9 cellular contexts compared by ENCODE assay signal in the genomic region with DNA sequence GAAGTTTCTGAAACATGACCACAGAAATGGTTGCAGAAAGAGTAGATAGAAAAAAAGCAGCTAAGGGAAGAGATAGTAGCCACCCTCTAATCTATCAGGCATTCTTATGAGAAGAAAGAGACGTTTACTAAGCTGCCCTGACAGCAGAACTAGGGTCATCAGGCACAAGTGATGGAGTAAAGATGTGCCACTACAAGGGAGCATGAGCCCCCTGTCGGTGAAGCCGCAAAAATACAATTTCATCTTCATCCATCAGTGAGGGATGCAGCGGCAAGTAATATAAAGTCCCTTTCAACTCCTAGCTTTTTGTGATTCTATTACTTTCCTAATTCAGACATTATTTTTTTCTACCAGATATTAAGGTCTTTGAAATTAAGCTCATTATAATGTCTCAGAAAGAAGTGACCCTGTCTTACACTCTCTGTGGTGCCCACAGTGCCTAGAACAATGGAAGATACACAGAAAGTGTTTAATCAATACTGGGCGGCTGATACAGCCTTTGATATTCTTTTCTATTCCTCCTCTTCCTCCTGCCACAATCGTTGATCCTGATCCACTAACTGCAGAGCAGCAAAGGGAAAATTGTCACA.
DNase-seq lines count a peak whose midpoint lies in the region; ATAC-seq, FAIRE-seq and TF ChIP-seq lines count a peak whose summit lies in the region.
"Had no signal": no experiment of that assay in that cellular context is flagged by ENCODE, and none has a peak within 500 bp of the region (broad histone marks: within the 10 kb centered on the region; RNA-seq: fewer than 3 reads in every experiment).

No MANE protein-coding gene starts in this region.

- CTCF ChIA-PET in IMR-90 (lab: Yijun Ruan, JAX) = no interaction called here
- CTCF ChIA-PET in K562 (lab: Yijun Ruan, JAX; ENCODE audit: low intra/inter-chr PET ratio) = no interaction called here

- H3K9me3 ChIP-seq in IMR-90 (ENCODE audit: control insufficient read depth, insufficient read depth, low read length) (no peaks in the 10 kb centered on the region; the same call in 1 of the 2 replicates), K562 (replicated peaks; ENCODE audit: control insufficient read depth, insufficient read depth, low read depth, low read length) (no peaks in the 10 kb centered on the region), osteoblast (ENCODE audit: low read depth, low read length) (no peaks in the 10 kb centered on the region)

- in situ Hi-C loops in IMR-90 (cut with MboI; ENCODE audit: low sequenced_read_pairs) = no loop called here
- in situ Hi-C loops in K562 (cut with MboI) = no loop called here

- POLR2A ChIA-PET in IMR-90 (lab: Charles Lee; ENCODE audit: unreplicated experiment) = no interaction called here
- POLR2A ChIA-PET in K562 (lab: Yijun Ruan, JAX) = no interaction called here

- H3K4me3 ChIP-seq in IMR-90 (ENCODE audit: insufficient read depth, low read depth, low read length) (no peak overlapping the region), K562 (no peak overlapping the region), osteoblast (ENCODE audit: insufficient read depth, low read length) (no peak overlapping the region)

- no peak for TF ChIP-seq EP300 in K562 (IDR thresholded peaks at IDR 0.05; ENCODE audit: low read length)

- H2BK120ac ChIP-seq in IMR-90 (ENCODE audit: low read depth, low read length) = no peak overlapping the region

- H3K36me3 ChIP-seq in IMR-90 (ENCODE audit: control insufficient read depth, insufficient read depth, low read length) (no peaks in the 10 kb centered on the region), K562 (ENCODE audit: control insufficient read depth, insufficient read depth, low read length) (peaks cover 11% of the 10 kb centered on the region; the same call in 1 of the 3 replicates), osteoblast (ENCODE audit: insufficient read depth, low read length) (no peaks in the 10 kb centered on the region)

- H2BK15ac ChIP-seq in IMR-90 (ENCODE audit: low read depth, low read length) = no peak overlapping the region

- H3K14ac ChIP-seq in IMR-90 (replicated peaks; ENCODE audit: low read depth, low read length) = no peak overlapping the region

- H3K23ac ChIP-seq in IMR-90 (ENCODE audit: low read depth, low read length) = no peak overlapping the region

- no peak overlapping the region for H3K27ac ChIP-seq in IMR-90 (ENCODE audit: insufficient read depth, low read length)
- H3K27ac ChIP-seq in K562 (ENCODE audit: extremely low read depth, low read depth, low read length) = no peak overlapping the region
- H3K27ac ChIP-seq in osteoblast (ENCODE audit: low read depth, low read length) = no peak overlapping the region

- no peak overlapping the region for H3K56ac ChIP-seq in IMR-90 (ENCODE audit: extremely low read depth, insufficient read depth, low read length)

- no CpG with 5 or more reads among the region's 6 CpGs for WGBS in IMR-90 (ENCODE audit: extremely low coverage in 2 of 2, insufficient read length in 1 of 2), 2 experiments
- 28% methylated on average over 6 of the region's 6 CpGs for WGBS in K562 (ENCODE audit: insufficient coverage, low coverage, missing lambda C conversion rate)

- TF ChIP-seq CTCF in IMR-90 (conservative IDR thresholded peaks at IDR 0.05; ENCODE audit: low read depth, low read length) (peak; percentile 28), K562 (IDR thresholded peaks at IDR 0.05 in 2 of 3, conservative IDR thresholded peaks at IDR 0.05 in 1 of 3; ENCODE audit: insufficient read depth in 2 of 3, low read depth in 1 of 3, low read length in 3 of 3) (peak; percentile 44 to 53 (median 45); a peak in 5 of 6 replicates), osteoblast (IDR thresholded peaks at IDR 0.05; ENCODE audit: extremely low read depth, low read depth, low read length) (peak; percentile 59)

- no peak overlapping the region for H3K18ac ChIP-seq in IMR-90 (ENCODE audit: low read depth, low read length)

- no peak overlapping the region for H2BK5ac ChIP-seq in IMR-90 (ENCODE audit: low read depth, low read length, poor library complexity, severe bottlenecking)

- dilution Hi-C loops in IMR-90 (cut with HindIII; ENCODE audit: low sequenced_read_pairs, unreplicated experiment) = no loop called here

- H4K5ac ChIP-seq in IMR-90 (ENCODE audit: low read depth, low read length) = no peak overlapping the region

- H3K9ac ChIP-seq in IMR-90 (ENCODE audit: low read depth, low read length) (no peak overlapping the region), K562 (ENCODE audit: insufficient read depth in 1 of 2, low read depth in 2 of 2, low read length in 2 of 2) (no peak overlapping the region)

- H2AK9ac ChIP-seq in IMR-90 (replicated peaks; ENCODE audit: low read depth, low read length, poor library complexity) = no peak overlapping the region

- BruUV-seq in IMR-90 (replicated peaks; lab: Mats Ljungman, UMichigan) (no TSS peak), K562 (replicated peaks; lab: Mats Ljungman, UMichigan) (no TSS peak)

- peaks cover 27% of the 10 kb centered on the region; the same call in 2 of the 3 replicates for H3K79me2 ChIP-seq in K562 (ENCODE audit: control insufficient read depth, insufficient read depth, low read length)
- no peaks in the 10 kb centered on the region for H3K79me2 ChIP-seq in osteoblast (ENCODE audit: insufficient read depth, low read length)

- H2AFZ ChIP-seq in IMR-90 (replicated peaks; ENCODE audit: low read length, poor library complexity) (no peak overlapping the region), K562 (ENCODE audit: low read depth, low read length) (no peak overlapping the region), osteoblast (ENCODE audit: low read length) (no peak overlapping the region)

- intact Hi-C loops in IMR-90 (cut with micrococcal nuclease) = loop anchor here (10.0 kb wide), 1 partner anchor 1740 kb away; no protein-coding TSS in a partner anchor
- intact Hi-C loops in K562 (cut with micrococcal nuclease) = loop anchor here (5.0 kb wide), 1 partner anchor 147 kb away; no protein-coding TSS in a partner anchor

- H3K4me1 ChIP-seq in IMR-90 (ENCODE audit: control insufficient read depth, insufficient read depth, low read length) (no peaks in the 10 kb centered on the region), K562 (replicated peaks in 1 of 2; ENCODE audit: control insufficient read depth in 2 of 2, insufficient read depth in 2 of 2, low read length in 2 of 2) (peaks cover 5 to 20% of the 10 kb centered on the region in 2 experiments), osteoblast (ENCODE audit: insufficient read depth, low read length) (peaks cover 11% of the 10 kb centered on the region)

- FAIRE-seq in K562 (lab: Jason Lieb, UNC) = peak; percentile 56
- FAIRE-seq: colon had no signal

- H4K20me1 ChIP-seq in IMR-90 (ENCODE audit: insufficient read depth, low read length) = no peaks in the 10 kb centered on the region
- no peaks in the 10 kb centered on the region for H4K20me1 ChIP-seq in K562 (replicated peaks; ENCODE audit: control insufficient read depth, insufficient read depth, low read length)
- H4K20me1 ChIP-seq in osteoblast (ENCODE audit: insufficient read depth, low read length) = no peaks in the 10 kb centered on the region

- TF ChIP-seq RAD21 in IMR-90 (IDR thresholded peaks at IDR 0.05; ENCODE audit: low read length) (peak; percentile 34; the same call in 1 of the 2 replicates), K562 (CRISPR knock-in tag; conservative IDR thresholded peaks at IDR 0.05 in 1 of 2, IDR thresholded peaks at IDR 0.05 in 1 of 2) (peak in 1 of 2 experiments; percentile 32; a peak in 2 of 4 replicates)

- TF ChIP-seq POLR2A in IMR-90 (IDR thresholded peaks at IDR 0.05; ENCODE audit: low read depth, low read length) (no peak), K562 (conservative IDR thresholded peaks at IDR 0.05) (no peak)

- no peaks in the 10 kb centered on the region for H3K79me1 ChIP-seq in IMR-90 (ENCODE audit: low read depth in 1 of 2, low read length in 2 of 2)

- H3K27me3 ChIP-seq in IMR-90 (ENCODE audit: control insufficient read depth, insufficient read depth, low read length) (no peaks in the 10 kb centered on the region), K562 (ENCODE audit: control insufficient read depth in 2 of 2, insufficient read depth in 2 of 2, low read length in 2 of 2) (no peaks in the 10 kb centered on the region), osteoblast (ENCODE audit: insufficient read depth, low read length) (no peaks in the 10 kb centered on the region)

- H2BK20ac ChIP-seq in IMR-90 (ENCODE audit: low read depth, low read length) = no peak overlapping the region

- H3K4me2 ChIP-seq in IMR-90 (ENCODE audit: low read depth, low read length) (no peak overlapping the region), K562 (ENCODE audit: insufficient read depth, low read length) (no peak overlapping the region), osteoblast (ENCODE audit: insufficient read depth, low read length) (no peak overlapping the region)

- H3K9me1 ChIP-seq in IMR-90 (ENCODE audit: insufficient read depth, low read length) = no peaks in the 10 kb centered on the region
- no peaks in the 10 kb centered on the region for H3K9me1 ChIP-seq in K562 (ENCODE audit: control insufficient read depth, insufficient read depth, low read length)

- no peak overlapping the region for H2AK5ac ChIP-seq in IMR-90 (ENCODE audit: low read depth, low read length)

- no peak overlapping the region for H4K91ac ChIP-seq in IMR-90 (ENCODE audit: insufficient read depth, low read depth, low read length)

- no peak overlapping the region for H4K8ac ChIP-seq in IMR-90 (ENCODE audit: low read depth in 2 of 2, low read length in 2 of 2)

- ATAC-seq in IMR-90 (ENCODE audit: low read depth) (no peak), K562 (0 out of 3 replicates have a peak, but pooled peaks have one; percentile 51), GM18498 (IDR thresholded peaks at IDR 0.05; ENCODE audit: unreplicated experiment) (no peak)

- no peak overlapping the region for H3K4ac ChIP-seq in IMR-90 (ENCODE audit: low read depth, low read length)

- DNase-seq in DMS53 (lab: John Stamatoyannopoulos, UW) = peak; percentile 22
- DNase-seq in DMS53 treated with DMSO at 0.1 percent for 48 hours (lab: John Stamatoyannopoulos, UW; ENCODE audit: unreplicated experiment) = no peak
- no peak for DNase-seq in IMR-90
- peak; percentile 37 to 41 (median 38) for DNase-seq in K562 (ENCODE audit: extremely low read depth in 1 of 4, low spot score in 3 of 4)
- DNase-seq in osteoblast (ENCODE audit: insufficient read length, low spot score, missing footprints) = no peak
- no peak for DNase-seq in NCI-H2029 (lab: John Stamatoyannopoulos, UW)
- DNase-seq in AG08396 (ENCODE audit: low spot score) = no peak

TF ChIP-seq in IMR-90, 13 proteins besides CTCF, POLR2A, EP300 and RAD21 (continues in another document):
- TF ChIP-seq FOS (IDR thresholded peaks at IDR 0.05; ENCODE audit: low read depth, low read length) = no peak

TF ChIP-seq in K562, 482 proteins besides CTCF, POLR2A, EP300 and RAD21:
- TF ChIP-seq IRF2 (CRISPR knock-in tag; IDR thresholded peaks at IDR 0.05) (no peak), ZNF121 (CRISPR knock-in tag; conservative IDR thresholded peaks at IDR 0.05) (no peak)
TF ChIP-seq in K562: peak in this region for 0.

Comparison
In these comparisons a context has a peak if more than half of its experiments do, and no peak if none do; other contexts are left out.
1. DNase-seq: peak in DMS53 (single experiment) and K562 (4 of 4); none in DMS53 treated with DMSO at 0.1 percent for 48 hours (single experiment), IMR-90 (single experiment), osteoblast (single experiment), NCI-H2029 (single experiment) and AG08396 (single experiment).
2. Peak in every context shown above with its lines, with median percentiles within 50 percentile points of each other: CTCF ChIP-seq.